In the genomic region with DNA sequence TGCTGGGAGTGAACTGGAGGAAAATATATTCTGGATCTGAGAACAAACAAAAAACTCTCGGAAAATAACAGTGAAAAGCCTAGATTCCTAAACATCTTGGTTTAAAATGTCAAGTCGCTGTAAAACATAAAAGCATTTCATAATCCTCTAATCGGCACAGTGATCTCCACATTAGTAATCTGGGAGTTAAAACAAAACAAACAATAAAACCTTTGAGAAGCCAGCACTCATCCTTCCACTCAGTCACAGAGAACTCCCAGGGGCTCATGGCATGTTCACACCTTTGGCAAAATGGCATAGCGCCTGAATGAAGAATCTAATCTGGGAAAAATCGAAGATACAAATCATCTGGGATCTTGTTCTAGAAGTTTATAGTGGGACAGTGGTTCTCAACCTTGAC, we compare ENCODE assay signal across 27 cellular contexts. TPM values are rescaled to one million over a fixed set of nuclear protein-coding genes. Genes with fewer than 3 reads are reported as not detected.
DNase-seq lines count a peak whose midpoint lies in the region; ATAC-seq and TF ChIP-seq lines count a peak whose summit lies in the region.
"Had no signal": no experiment of that assay in that cellular context is flagged by ENCODE, and none has a peak within 500 bp of the region (broad histone marks: within the 10 kb centered on the region; RNA-seq: fewer than 3 reads in every experiment).

No MANE protein-coding gene starts in this region.

- H2AFZ ChIP-seq in hepatocyte, result no peak overlapping the region
- H2AFZ ChIP-seq: GM23248 had no signal

- no peaks in the 10 kb centered on the region for H3K79me2 ChIP-seq in hepatocyte

- peak overlapping the region; percentile 38 for H3K27ac Mint-ChIP-seq in stimulated activated memory B cell treated with anti-CD40 and anti-IgM and Interleukin-4, amounts not matched to agents 10 μg/mL and 1 μg/mL and 100 μg/mL, for 72 hours
- H3K27ac Mint-ChIP-seq: H9 had no signal

- no peak for ATAC-seq in stimulated activated memory B cell treated with anti-CD40 and anti-IgM and Interleukin-4, amounts not matched to agents 10 μg/mL and 1 μg/mL and 100 μg/mL, for 72 hours

- peaks cover 27% of the 10 kb centered on the region for H3K4me1 Mint-ChIP-seq in stimulated activated memory B cell treated with anti-CD40 and anti-IgM and Interleukin-4, amounts not matched to agents 10 μg/mL and 1 μg/mL and 100 μg/mL, for 72 hours

- H3K9me2 ChIP-seq in hepatocyte (replicated peaks; ENCODE audit: insufficient read depth), result no peaks in the 10 kb centered on the region

- H4K20me1 ChIP-seq in hepatocyte (ENCODE audit: insufficient read depth, poor library complexity, severe bottlenecking), result no peaks in the 10 kb centered on the region

- no peaks in the 10 kb centered on the region for H3K9me3 Mint-ChIP-seq in stimulated activated memory B cell treated with anti-CD40 and anti-IgM and Interleukin-4, amounts not matched to agents 10 μg/mL and 1 μg/mL and 100 μg/mL, for 72 hours
- H3K9me3 Mint-ChIP-seq: H9 had no signal

- H3K36me3 Mint-ChIP-seq in stimulated activated memory B cell treated with anti-CD40 and anti-IgM and Interleukin-4, amounts not matched to agents 10 μg/mL and 1 μg/mL and 100 μg/mL, for 72 hours, result no peaks in the 10 kb centered on the region

- H3K9me3 ChIP-seq in hepatocyte (ENCODE audit: low read depth), result no peaks in the 10 kb centered on the region
- H3K9me3 ChIP-seq: BE2C, SJSA1 had no signal

- WGBS in hepatocyte (ENCODE audit: low lambda C conversion rate, missing lambda C conversion rate), result 56% methylated on average over 5 of the region's 5 CpGs

- no peak for TF ChIP-seq CTCF in fibroblast of mammary gland (conservative IDR thresholded peaks at IDR 0.05; ENCODE audit: control insufficient read depth, insufficient read depth, low read depth, low read length)
- TF ChIP-seq CTCF in hepatocyte (IDR thresholded peaks at IDR 0.05; ENCODE audit: poor library complexity), result no peak

- CTCF ChIA-PET in HEK293T (lab: Yijun Ruan, JAX), result interaction anchor here (0.6 kb wide), 1 partner anchor 202 kb away, joined by 3 read pairs; no protein-coding TSS in a partner anchor

- DNase-seq in EH (ENCODE audit: low read depth) (peak; percentile 45), HEK293T (ENCODE audit: extremely low spot score) (no peak), fibroblast of mammary gland (ENCODE audit: low read depth) (peak; percentile 10), A172 (ENCODE audit: low spot score) (no peak), hepatocyte (ENCODE audit: low spot score) (no peak)
- DNase-seq in activated CD4-positive, CD25-positive, alpha-beta regulatory T cell treated with anti-CD3 and anti-CD28 coated beads, Interleukin-2, amount 50 U/mL, for 72 hours, result no peak
- DNase-seq: ACHN; BE2C; DMS153; DND-41; GM23248; H9; IMR-90; KG1; NCI-H1048; NCI-H1417 treated with DMSO at 0.1 percent for 48 hours; NCI-H1694 treated with DMSO at 0.1 percent for 48 hours; NCI-H2081; NCI-H2171 treated with DMSO at 0.1 percent for 48 hours; NCI-H345; NCI-H524; NK-92 treated with Interleukin-12 subunit alpha and Interleukin-12 subunit beta, amount 100 ng/mL, for 24 hours; Right ventricle myocardium superior; RPMI8226 had no signal

- POLR2A ChIA-PET in HEK293T (lab: Yijun Ruan, JAX), result no interaction called here

- H3K4me2 ChIP-seq in hepatocyte, result no peak overlapping the region

- peaks cover 31% of the 10 kb centered on the region for H3K4me1 ChIP-seq in hepatocyte (ENCODE audit: insufficient read depth)
- H3K4me1 ChIP-seq: BE2C had no signal

- H3K4me3 ChIP-seq in fibroblast of mammary gland (ENCODE audit: control insufficient read depth, low read depth, low read length) (no peak overlapping the region), hepatocyte (no peak overlapping the region)
- H3K4me3 ChIP-seq: GM23248, SJSA1 had no signal

- no peaks in the 10 kb centered on the region for H3K27me3 Mint-ChIP-seq in stimulated activated memory B cell treated with anti-CD40 and anti-IgM and Interleukin-4, amounts not matched to agents 10 μg/mL and 1 μg/mL and 100 μg/mL, for 72 hours

- no peak overlapping the region for H3K4me3 Mint-ChIP-seq in stimulated activated memory B cell treated with anti-CD40 and anti-IgM and Interleukin-4, amounts not matched to agents 10 μg/mL and 1 μg/mL and 100 μg/mL, for 72 hours
- H3K4me3 Mint-ChIP-seq: H9 had no signal

- no peaks in the 10 kb centered on the region for H3K27me3 ChIP-seq in hepatocyte
- H3K27me3 ChIP-seq: SJSA1 had no signal

- no peak overlapping the region for H3K27ac ChIP-seq in hepatocyte
- H3K27ac ChIP-seq: GM23248, SJSA1 had no signal

- no peaks in the 10 kb centered on the region for H3K36me3 ChIP-seq in hepatocyte (replicated peaks; ENCODE audit: insufficient read depth, low read depth)
- H3K36me3 ChIP-seq: BE2C, SJSA1 had no signal

TF ChIP-seq in HEK293T, 16 proteins besides CTCF, POLR2A, EP300 and RAD21:
- TF ChIP-seq ARNT (IDR thresholded peaks at IDR 0.05), result no peak
- TF ChIP-seq L3MBTL2 (conservative IDR thresholded peaks at IDR 0.05), result 0 out of 2 replicates have a peak, but pooled peaks have one; percentile 19

RNA-seq across cellular contexts. Expression of a gene that starts 24.1 kb away (rescaled TPM):
- 32.0 and 40.0 TPM in 2 replicates for total RNA-seq in A172 (2014; rRNA removed; shearing (Covaris generic))
- 40.8 and 41.2 TPM in 2 replicates for total RNA-seq in hepatocyte
- polyA plus RNA-seq in hepatocyte, result 98.5 and 104 TPM in 2 replicates

RNA-seq across cellular contexts. Expression of a gene that starts 55.9 kb away (rescaled TPM):
- 8.3 and 10.9 TPM in 2 replicates for total RNA-seq in A172 (2014; rRNA removed; shearing (Covaris generic))
- total RNA-seq in hepatocyte, result 3.5 and 9.7 TPM in 2 replicates
- polyA plus RNA-seq in hepatocyte, result 11.6 and 13.0 TPM in 2 replicates
- total RNA-seq: G401 had no signal

Comparison
In these comparisons a context has a peak if more than half of its experiments do, and no peak if none do; other contexts are left out.
1. DNase-seq: peak in EH (single experiment) and fibroblast of mammary gland (single experiment); none in HEK293T (single experiment), A172 (single experiment), hepatocyte (single experiment) and activated CD4-positive, CD25-positive, alpha-beta regulatory T cell treated with anti-CD3 and anti-CD28 coated beads, Interleukin-2, amount 50 U/mL, for 72 hours (single experiment).